In the genomic region with DNA sequence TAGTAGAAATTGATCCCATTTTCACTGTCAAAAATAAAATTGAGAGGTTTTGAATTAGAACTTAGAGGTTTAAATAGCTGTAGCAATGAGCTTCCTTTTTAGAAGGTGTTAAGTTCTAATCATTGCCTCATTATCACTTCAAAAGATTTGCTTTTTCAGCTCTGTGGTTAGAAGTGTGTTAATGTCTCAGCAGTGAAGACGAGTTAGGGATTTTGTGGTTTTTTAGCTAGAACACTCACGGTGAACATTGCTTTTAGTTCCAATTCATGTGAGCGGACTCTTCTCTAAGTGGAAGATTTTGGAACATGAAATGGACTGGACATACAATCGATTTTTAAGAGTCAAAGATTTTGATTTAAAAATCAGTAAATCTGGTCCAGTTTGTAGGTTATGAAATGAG, we compare ENCODE assay signal across 20 cellular contexts. TPM values are rescaled to one million over a fixed set of nuclear protein-coding genes. Genes with fewer than 3 reads are reported as not detected.
A peak's percentile ranks its signal among the peaks of the same experiment; 100 is the strongest.
DNase-seq lines count a peak whose midpoint lies in the region; ATAC-seq, FAIRE-seq and TF ChIP-seq lines count a peak whose summit lies in the region.
"Had no signal": no experiment of that assay in that cellular context is flagged by ENCODE, and none has a peak within 500 bp of the region (broad histone marks: within the 10 kb centered on the region; RNA-seq: fewer than 3 reads in every experiment).

No MANE protein-coding gene starts in this region.

- peaks cover 57% of the 10 kb centered on the region for H3K4me1 Mint-ChIP-seq in activated naive CD4-positive, alpha-beta T cell treated with anti-CD3 and anti-CD28 coated beads, Interleukin-2, amount 50 U/mL, for 24 hours
- peaks cover 48% of the 10 kb centered on the region for H3K4me1 Mint-ChIP-seq in activated naive CD4-positive, alpha-beta T cell treated with anti-CD3 and anti-CD28 coated beads for 36 hours (ENCODE audit: low read depth)
- peaks cover 85% of the 10 kb centered on the region for H3K4me1 Mint-ChIP-seq in stimulated activated memory B cell treated with anti-CD40 and anti-IgM and Interleukin-4, amounts not matched to agents 10 μg/mL and 1 μg/mL and 100 μg/mL, for 72 hours

- H3K9ac ChIP-seq in GM12878 (ENCODE audit: control insufficient read depth, insufficient read depth, low read length) = no peak overlapping the region

- BruUV-seq in GM12878 (replicated peaks; lab: Mats Ljungman, UMichigan) = no TSS peak

- H2AFZ ChIP-seq in GM12878 (ENCODE audit: control insufficient read depth, low read depth, low read length) = no peak overlapping the region; the same call in 1 of the 2 replicates

- H3K9me3 ChIP-seq in GM12878 (replicated peaks; ENCODE audit: control insufficient read depth, insufficient read depth, low read length) = peaks cover 2% of the 10 kb centered on the region; the same call in 2 of the 3 replicates
- H3K9me3 ChIP-seq: colonic mucosa, mucosa of descending colon, right lobe of liver had no signal

- in situ Hi-C loops in GM12878 (cut with MboI) = no loop called here

- POLR2A ChIA-PET in GM12878 (lab: Charles Lee) = interaction anchor here (0.6 to 5.5 kb wide), 18 partner anchors 9 to 410 kb away, joined by 3 to 37 read pairs (median 4); partner anchors contain the start of gene IL22RA2

- intact Hi-C loops in activated naive CD4-positive, alpha-beta T cell treated with anti-CD3 and anti-CD28 coated beads for 36 hours (cut with micrococcal nuclease) = loop anchor here (10.0 kb wide), 1 partner anchor 753 kb away; no protein-coding TSS in a partner anchor
- intact Hi-C loops in GM12878 (cut with micrococcal nuclease; ENCODE audit: unreplicated experiment) = no loop called here

- RAD21 ChIA-PET in GM12878 (lab: Charles Lee; ENCODE audit: unreplicated experiment) = interaction anchor here (0.6 to 7.3 kb wide), 26 partner anchors 9 to 358 kb away, joined by 3 to 80 read pairs (median 7); no protein-coding TSS in a partner anchor

- H3K4me3 ChIP-seq in GM12878 = peak overlapping the region; percentile 23; the same call in 1 of the 2 replicates
- H3K4me3 ChIP-seq: colonic mucosa, mucosa of descending colon, right lobe of liver had no signal

- TF ChIP-seq POLR2A in GM12878 (IDR thresholded peaks at IDR 0.05; ENCODE audit: low read depth, low read length) = no peak

- TF ChIP-seq CTCF in GM12878 (IDR thresholded peaks at IDR 0.05 in 2 of 3, conservative IDR thresholded peaks at IDR 0.05 in 1 of 3; ENCODE audit: control insufficient read depth in 2 of 3, extremely low read depth in 1 of 3, insufficient read depth in 1 of 3, low read depth in 3 of 3, low read length in 3 of 3) = no peak

- no peaks in the 10 kb centered on the region for H3K27me3 ChIP-seq in GM12878 (replicated peaks in 1 of 2; ENCODE audit: control insufficient read depth in 2 of 2, insufficient read depth in 2 of 2, low read length in 1 of 2)
- H3K27me3 ChIP-seq: colonic mucosa, right lobe of liver had no signal

- no peak for FAIRE-seq in GM12878 (lab: Jason Lieb, UNC)
- FAIRE-seq: frontal cortex had no signal

- H3K4me2 ChIP-seq in GM12878 (ENCODE audit: control insufficient read depth, insufficient read depth) = 0 out of 2 replicates have a peak overlapping the region, but pooled peaks have one; percentile 5

- H4K20me1 ChIP-seq in GM12878 (ENCODE audit: control insufficient read depth, insufficient read depth) = no peaks in the 10 kb centered on the region

- H3K27ac ChIP-seq in GM12878 (ENCODE audit: control insufficient read depth, insufficient read depth) = no peak overlapping the region

- ATAC-seq in GM12878 = peak; percentile 35
- ATAC-seq in stimulated activated memory B cell treated with anti-CD40 and anti-IgM and Interleukin-4, amounts not matched to agents 10 μg/mL and 1 μg/mL and 100 μg/mL, for 72 hours = no peak
- ATAC-seq in GM21526 (IDR thresholded peaks at IDR 0.05; ENCODE audit: low FRiP score, unreplicated experiment) = no peak
- ATAC-seq: mucosa of descending colon, Panc1 had no signal

- peak overlapping the region; percentile 61 for H3K4me3 Mint-ChIP-seq in activated naive CD4-positive, alpha-beta T cell treated with anti-CD3 and anti-CD28 coated beads, Interleukin-2, amount 50 U/mL, for 24 hours
- no peak overlapping the region for H3K4me3 Mint-ChIP-seq in activated naive CD4-positive, alpha-beta T cell treated with anti-CD3 and anti-CD28 coated beads for 36 hours
- no peak overlapping the region for H3K4me3 Mint-ChIP-seq in stimulated activated memory B cell treated with anti-CD40 and anti-IgM and Interleukin-4, amounts not matched to agents 10 μg/mL and 1 μg/mL and 100 μg/mL, for 72 hours

- CTCF ChIA-PET in activated naive CD4-positive, alpha-beta T cell treated with anti-CD3 and anti-CD28 coated beads for 36 hours (lab: Charles Lee) = no interaction called here
- CTCF ChIA-PET in GM12878 (lab: Yijun Ruan, JAX) = interaction anchor here (0.7 to 3.3 kb wide), 13 partner anchors 9 to 137 kb away, joined by 3 to 11 read pairs (median 8); partner anchors contain the start of gene IFNGR1

- peak; percentile 43 to 51; a peak in 2 of 4 replicates for TF ChIP-seq EP300 in GM12878 (IDR thresholded peaks at IDR 0.05; ENCODE audit: borderline replicate concordance in 1 of 2, control insufficient read depth in 1 of 2, low read depth in 2 of 2, low read length in 2 of 2)

- no peak for TF ChIP-seq RAD21 in GM12878 (IDR thresholded peaks at IDR 0.05; ENCODE audit: insufficient read depth, low read depth, low read length)

- no peaks in the 10 kb centered on the region for H3K9me3 Mint-ChIP-seq in activated naive CD4-positive, alpha-beta T cell treated with anti-CD3 and anti-CD28 coated beads, Interleukin-2, amount 50 U/mL, for 24 hours
- no peaks in the 10 kb centered on the region for H3K9me3 Mint-ChIP-seq in activated naive CD4-positive, alpha-beta T cell treated with anti-CD3 and anti-CD28 coated beads for 36 hours
- no peaks in the 10 kb centered on the region for H3K9me3 Mint-ChIP-seq in stimulated activated memory B cell treated with anti-CD40 and anti-IgM and Interleukin-4, amounts not matched to agents 10 μg/mL and 1 μg/mL and 100 μg/mL, for 72 hours

- no peaks in the 10 kb centered on the region; the same call in none of the 2 replicates for H3K79me2 ChIP-seq in GM12878 (ENCODE audit: control insufficient read depth, insufficient read depth, low read length)

- peaks cover 75% of the 10 kb centered on the region for H3K4me1 ChIP-seq in GM12878 (ENCODE audit: control insufficient read depth, insufficient read depth, low read length)

- 25% methylated on average over 4 of the region's 4 CpGs for WGBS in GM12878 (ENCODE audit: insufficient coverage, insufficient replicate concordance, low lambda C conversion rate, missing lambda C conversion rate)

- no peaks in the 10 kb centered on the region for H3K27me3 Mint-ChIP-seq in activated naive CD4-positive, alpha-beta T cell treated with anti-CD3 and anti-CD28 coated beads, Interleukin-2, amount 50 U/mL, for 24 hours
- peaks cover 6% of the 10 kb centered on the region for H3K27me3 Mint-ChIP-seq in activated naive CD4-positive, alpha-beta T cell treated with anti-CD3 and anti-CD28 coated beads for 36 hours (ENCODE audit: low read depth)
- H3K27me3 Mint-ChIP-seq in stimulated activated memory B cell treated with anti-CD40 and anti-IgM and Interleukin-4, amounts not matched to agents 10 μg/mL and 1 μg/mL and 100 μg/mL, for 72 hours = no peaks in the 10 kb centered on the region

- SMC1A ChIA-PET in GM12878 (lab: Charles Lee; ENCODE audit: uncharacterized antibody, unreplicated experiment) = interaction anchor here (0.7 to 7.8 kb wide), 23 partner anchors 10 to 682 kb away, joined by 3 to 77 read pairs (median 8); partner anchors contain the start of gene IFNGR1

- no peak overlapping the region for H3K27ac Mint-ChIP-seq in activated naive CD4-positive, alpha-beta T cell treated with anti-CD3 and anti-CD28 coated beads, Interleukin-2, amount 50 U/mL, for 24 hours
- no peak overlapping the region for H3K27ac Mint-ChIP-seq in activated naive CD4-positive, alpha-beta T cell treated with anti-CD3 and anti-CD28 coated beads for 36 hours
- H3K27ac Mint-ChIP-seq in stimulated activated memory B cell treated with anti-CD40 and anti-IgM and Interleukin-4, amounts not matched to agents 10 μg/mL and 1 μg/mL and 100 μg/mL, for 72 hours = peak overlapping the region; percentile 22

- no peaks in the 10 kb centered on the region for H3K36me3 Mint-ChIP-seq in activated naive CD4-positive, alpha-beta T cell treated with anti-CD3 and anti-CD28 coated beads, Interleukin-2, amount 50 U/mL, for 24 hours
- no peaks in the 10 kb centered on the region for H3K36me3 Mint-ChIP-seq in activated naive CD4-positive, alpha-beta T cell treated with anti-CD3 and anti-CD28 coated beads for 36 hours (ENCODE audit: low read depth)
- no peaks in the 10 kb centered on the region for H3K36me3 Mint-ChIP-seq in stimulated activated memory B cell treated with anti-CD40 and anti-IgM and Interleukin-4, amounts not matched to agents 10 μg/mL and 1 μg/mL and 100 μg/mL, for 72 hours

- DNase-seq in activated naive CD4-positive, alpha-beta T cell treated with anti-CD3 and anti-CD28 coated beads for 36 hours = no peak
- DNase-seq in NOMO-1 treated with DMSO at 0.1 percent for 48 hours (lab: John Stamatoyannopoulos, UW; ENCODE audit: unreplicated experiment) (peak; percentile 69), GM12878 (ENCODE audit: low read depth, low spot score) (no peak), KG1 (lab: John Stamatoyannopoulos, UW) (no peak), RPMI8226 (no peak)
- DNase-seq: activated gamma-delta T cell; colonic mucosa; H7; mucosa of descending colon; NCI-H1092 treated with DMSO at 0.1 percent for 48 hours; NCI-H526 treated with DMSO at 0.1 percent for 48 hours; right lobe of liver; stimulated activated CD4-positive, alpha-beta T cell treated with anti-CD3 and anti-CD28 coated beads, Interleukin-1b, Interleukin-23, amount 100 ng/mL, for 48 hours had no signal

- H3K36me3 ChIP-seq in GM12878 (ENCODE audit: control insufficient read depth in 2 of 2, insufficient read depth in 2 of 2, low read length in 1 of 2) = no peaks in the 10 kb centered on the region
- H3K36me3 ChIP-seq: colonic mucosa, right lobe of liver had no signal

RNA-seq across cellular contexts. Expression of gene IFNGR1, which starts 12.7 kb away (rescaled TPM):
- total RNA-seq in activated naive CD4-positive, alpha-beta T cell treated with anti-CD3 and anti-CD28 coated beads for 36 hours = 10 to 100 TPM; 25.5 to 26.4 TPM
- 290 and 314 TPM in 2 replicates for total RNA-seq in GM12878 (2013; cell fraction: nucleolus; rRNA removed)
- total RNA-seq in GM12878 (2014; rRNA removed) = 121 and 148 TPM in 2 replicates
- total RNA-seq in GM12878 (2014; rRNA removed; fragmentation: Illumina TruSeq; extraction: Trizol) = 159 and 161 TPM in 2 replicates
- 89.0 and 95.4 TPM in 2 replicates for total RNA-seq in GM12878 (2021)
- polyA plus RNA-seq in GM12878 (2011; ENCODE audit: low read depth) = 72.9 TPM
- polyA plus RNA-seq in GM12878 (2011; rRNA removed) = 258 and 363 TPM in 2 replicates
- 78.2 and 88.9 TPM in 2 replicates for polyA plus RNA-seq in GM12878 (2011; cell fraction: cytosol; rRNA removed)
- polyA plus RNA-seq in GM12878 (2011; cell fraction: nucleus; rRNA removed) = 69.4 and 105 TPM in 2 replicates
- 102 and 129 TPM in 2 replicates for polyA plus RNA-seq in GM12878 (2012)
- 155 and 200 TPM in 2 replicates for polyA plus RNA-seq in GM12878 (2014; fragmentation: Illumina TruSeq; extraction: Trizol)
- 100 to 1,000 TPM; 182 to 296 TPM for polyA plus RNA-seq in GM12878 (2014; fragmentation: Nextera tagmentation; extraction: Ambion mirVana)
- polyA plus RNA-seq in GM12878 (2014; rRNA removed) = 96.0 and 113 TPM in 2 replicates
- polyA plus RNA-seq in GM12878 (2016; fragmentation: Nextera tagmentation; extraction: Ambion mirVana) = 10 to 100 TPM; 95.2 to 99.1 TPM
- 81.9 and 114 TPM in 2 replicates for polyA minus RNA-seq in GM12878 (2011; rRNA and poly(A)+ RNA removed)
- polyA minus RNA-seq in GM12878 (2011; cell fraction: cytosol; rRNA and poly(A)+ RNA removed) = 53.1 and 61.7 TPM in 2 replicates
- polyA minus RNA-seq in GM12878 (2011; cell fraction: nucleus; rRNA and poly(A)+ RNA removed) = 99.3 and 99.9 TPM in 2 replicates

RNA-seq across cellular contexts. Expression of gene IL22RA2, which starts 58.5 kb away (rescaled TPM):
- not detected for total RNA-seq in activated naive CD4-positive, alpha-beta T cell treated with anti-CD3 and anti-CD28 coated beads for 36 hours
- not detected in 2 replicates for total RNA-seq in GM12878 (2013; cell fraction: nucleolus; rRNA removed)
- total RNA-seq in GM12878 (2014; rRNA removed) (0.06 and 0.16 TPM in 2 replicates), GM12878 (2014; rRNA removed; fragmentation: Illumina TruSeq; extraction: Trizol) (0.14 and 0.18 TPM in 2 replicates), GM12878 (2021) (0.08 and 0.18 TPM in 2 replicates)
- not detected for polyA plus RNA-seq in GM12878 (2011; ENCODE audit: low read depth)
- polyA plus RNA-seq in GM12878 (2011; rRNA removed) (0.05 and 0.09 TPM in 2 replicates), GM12878 (2014; fragmentation: Illumina TruSeq; extraction: Trizol) (0.09 TPM in 1 of 2 replicates, not detected in the other), GM12878 (2014; fragmentation: Nextera tagmentation; extraction: Ambion mirVana) (under 1 TPM in 1 of 2 experiments, not detected in 1; 0.22 TPM), GM12878 (2014; rRNA removed) (0.05 and 0.06 TPM in 2 replicates), GM12878 (2016; fragmentation: Nextera tagmentation; extraction: Ambion mirVana) (not detected)
- 0.01 TPM in 1 of 2 replicates, not detected in the other for polyA plus RNA-seq in GM12878 (2011; cell fraction: cytosol; rRNA removed)
- not detected in 2 replicates for polyA plus RNA-seq in GM12878 (2011; cell fraction: nucleus; rRNA removed)
- 0.20 and 0.28 TPM in 2 replicates for polyA plus RNA-seq in GM12878 (2012)
- not detected in 2 replicates for polyA minus RNA-seq in GM12878 (2011; rRNA and poly(A)+ RNA removed)
- not detected in 2 replicates for polyA minus RNA-seq in GM12878 (2011; cell fraction: cytosol; rRNA and poly(A)+ RNA removed)
- polyA minus RNA-seq in GM12878 (2011; cell fraction: nucleus; rRNA and poly(A)+ RNA removed) = not detected in 2 replicates
- total RNA-seq: activated CD8-positive, alpha-beta memory T cell treated with anti-CD3 and anti-CD28 coated beads for 36 hours; frontal cortex; H7; mucosa of descending colon; osteoblast; right lobe of liver had no signal
